Comparison of ENCODE assay signal across 8 cellular contexts in genomic region chr5:149961186-149961685, GRCh38. TPM values are rescaled to one million over a fixed set of nuclear protein-coding genes. Genes with fewer than 3 reads are reported as not detected.
A peak's percentile ranks its signal among the peaks of the same experiment; 100 is the strongest.
DNase-seq lines count a peak whose midpoint lies in the region; ATAC-seq, FAIRE-seq and TF ChIP-seq lines count a peak whose summit lies in the region.

No MANE protein-coding gene starts in this region.

- H3K9me3 ChIP-seq in A673 (ENCODE audit: low read depth, low read length, poor library complexity, severe bottlenecking) (no peaks in the 10 kb centered on the region), aorta (ENCODE audit: control insufficient read depth, low read length) (no peaks in the 10 kb centered on the region)

- FAIRE-seq in HTR-8/SVneo (lab: Jason Lieb, UNC), result no peak

- H3K4ac ChIP-seq in mesendoderm (ENCODE audit: low read depth, low read length), result no peak overlapping the region

- TF ChIP-seq CTCF in A673 (conservative IDR thresholded peaks at IDR 0.05; ENCODE audit: low read depth, low read length) (no peak), HFF-Myc (IDR thresholded peaks at IDR 0.05; ENCODE audit: low read depth, low read length, missing control alignments) (no peak), brain (conservative IDR thresholded peaks at IDR 0.05) (no peak)

- peak overlapping the region; percentile 68 for H3K4me2 ChIP-seq in mesendoderm (ENCODE audit: low read length)

- H3K4me3 ChIP-seq in A673 (ENCODE audit: low read depth, low read length, poor library complexity, severe bottlenecking) (peak overlapping the region; percentile 85), HFF-Myc (replicated peaks; ENCODE audit: low read depth, low read length) (peak overlapping the region; percentile 62), mesendoderm (ENCODE audit: low read length) (peak overlapping the region; percentile 77), aorta (ENCODE audit: low read length in 2 of 2) (peak overlapping the region; percentile 45 to 91)

- no peak overlapping the region for H2AK5ac ChIP-seq in mesendoderm (ENCODE audit: low read length)

- DNase-seq in A673 (ENCODE audit: low spot score) (peak; percentile 17), HFF-Myc (ENCODE audit: extremely low read depth, low read depth) (no peak), mesendoderm (no peak), aorta (no peak), AG08395 (ENCODE audit: low spot score) (no peak), HTR-8/SVneo (ENCODE audit: insufficient read length, low spot score) (no peak)

- H4K8ac ChIP-seq in mesendoderm (ENCODE audit: low read depth, low read length), result no peak overlapping the region

- H3K79me1 ChIP-seq in mesendoderm (ENCODE audit: low read length), result no peaks in the 10 kb centered on the region

- peak overlapping the region; percentile 78 to 88 (median 81) for H3K27ac Mint-ChIP-seq in brain

- H3K36me3 ChIP-seq in A673 (ENCODE audit: insufficient read depth, low read length, poor library complexity, severe bottlenecking) (peaks cover 11% of the 10 kb centered on the region), mesendoderm (ENCODE audit: control insufficient read depth, insufficient read depth, low read length) (no peaks in the 10 kb centered on the region), aorta (ENCODE audit: control insufficient read depth in 1 of 2, insufficient read depth in 2 of 2, low read length in 1 of 2) (no peaks in the 10 kb centered on the region)

- peak overlapping the region; percentile 66 for H3K23ac ChIP-seq in mesendoderm (ENCODE audit: low read length)

- no peak overlapping the region for H2BK15ac ChIP-seq in mesendoderm (replicated peaks; ENCODE audit: low read depth)

- intact Hi-C loops in A673 (cut with micrococcal nuclease; ENCODE audit: unreplicated experiment), result loop anchor here (2.0 kb wide), 1 partner anchor 24 kb away; no protein-coding TSS in a partner anchor
- intact Hi-C loops in aorta (cut with DNase I), result loop anchor here (2.0 to 10.0 kb wide), 4 partner anchors 44 to 786 kb away; no protein-coding TSS in a partner anchor

- H3K4me1 ChIP-seq in A673 (ENCODE audit: insufficient read depth, low read length, poor library complexity, severe bottlenecking) (peaks cover 35% of the 10 kb centered on the region), mesendoderm (ENCODE audit: control insufficient read depth, low read depth, low read length) (peaks cover 8% of the 10 kb centered on the region), aorta (ENCODE audit: control insufficient read depth in 1 of 2, insufficient read depth in 2 of 2, low read length in 2 of 2) (no peaks in the 10 kb centered on the region)

- peak overlapping the region; percentile 77 for H3K9ac ChIP-seq in mesendoderm (ENCODE audit: low read length)

- no peak overlapping the region for H2BK120ac ChIP-seq in mesendoderm (ENCODE audit: low read depth, low read length)

- ATAC-seq in aorta (ENCODE audit: low FRiP score), result no peak
- ATAC-seq in HG02870 (IDR thresholded peaks at IDR 0.05; ENCODE audit: unreplicated experiment), result no peak

- H4K5ac ChIP-seq in mesendoderm (ENCODE audit: low read length), result no peak overlapping the region

- H3K9me3 Mint-ChIP-seq in brain, result no peaks in the 10 kb centered on the region

- H2BK5ac ChIP-seq in mesendoderm (ENCODE audit: low read length), result no peak overlapping the region

- peaks cover 12% of the 10 kb centered on the region for H3K27me3 Mint-ChIP-seq in brain

- WGBS in mesendoderm (ENCODE audit: extremely low coverage, insufficient coverage, low lambda C conversion rate), result no CpG with 5 or more reads among the region's 23 CpGs
- WGBS in aorta, 2 donors, result 9 to 10% methylated on average over 23 of the region's 23 CpGs

- peak overlapping the region; percentile 92 for H3K27ac ChIP-seq in A673 (ENCODE audit: low read depth, low read length, poor library complexity, severe bottlenecking)
- H3K27ac ChIP-seq in mesendoderm (ENCODE audit: low read depth, low read length), result no peak overlapping the region
- H3K27ac ChIP-seq in aorta (ENCODE audit: low read depth in 1 of 2, low read length in 2 of 2), result peak overlapping the region in 1 of 2 donors; percentile 75

- H3K79me2 ChIP-seq in mesendoderm (ENCODE audit: control insufficient read depth, insufficient read depth, low read length), result no peaks in the 10 kb centered on the region

- BruUV-seq in A673 (replicated peaks; lab: Mats Ljungman, UMichigan), result TSS peak; percentile 51

- no peaks in the 10 kb centered on the region for H3K27me3 ChIP-seq in A673 (replicated peaks; ENCODE audit: insufficient read depth, low read depth, low read length, poor library complexity)
- H3K27me3 ChIP-seq in mesendoderm (ENCODE audit: insufficient read depth, low read length, poor library complexity), result no peaks in the 10 kb centered on the region
- no peaks in the 10 kb centered on the region for H3K27me3 ChIP-seq in aorta (ENCODE audit: control insufficient read depth in 1 of 2, insufficient read depth in 2 of 2, low read length in 1 of 2)

- POLR2A ChIA-PET in A673 (lab: Charles Lee; ENCODE audit: low non-redundant PET), result no interaction called here

- H3K36me3 Mint-ChIP-seq in brain, result peaks cover 4% of the 10 kb centered on the region

- H3K4me1 Mint-ChIP-seq in brain, result peaks cover 34% of the 10 kb centered on the region

- CTCF ChIA-PET in A673 (lab: Charles Lee), result interaction anchor here (0.6 to 2.3 kb wide), 5 partner anchors 9 to 124 kb away, joined by 3 to 17 read pairs (median 9); no protein-coding TSS in a partner anchor

- peak overlapping the region; percentile 90 for H3K56ac ChIP-seq in mesendoderm (ENCODE audit: low read length)

- peak overlapping the region; percentile 92 to 98 (median 95) for H3K4me3 Mint-ChIP-seq in brain

- no peak overlapping the region for H3K18ac ChIP-seq in mesendoderm (ENCODE audit: low read length)

RNA-seq across cellular contexts. Expression of gene SLC26A2, which starts 0.7 kb away (rescaled TPM):
- total RNA-seq in A673 (2021) (83.0 and 96.6 TPM in 2 replicates), aorta (10 to 100 TPM; 14.0 to 16.1 TPM)
- polyA plus RNA-seq in brain (ENCODE audit: insufficient read depth, low read depth, low replicate concordance) (13.1 TPM), aorta (1 to 10 TPM; 2.8 to 3.3 TPM)
- 5.2 TPM for polyA plus RNA-seq in mesendoderm (2013, experiment 1 of 2)
- 5.2 TPM for polyA plus RNA-seq in mesendoderm (2013, experiment 2 of 2)

RNA-seq across cellular contexts. Expression of gene PDE6A, which starts 16.6 kb away (rescaled TPM):
- 0.39 and 0.49 TPM in 2 replicates for total RNA-seq in A673 (2021)
- 1.5 TPM for polyA plus RNA-seq in brain (ENCODE audit: insufficient read depth, low read depth, low replicate concordance)
- polyA plus RNA-seq in mesendoderm (2013, experiment 1 of 2), result under 0.01 TPM
- not detected for polyA plus RNA-seq in mesendoderm (2013, experiment 2 of 2)
- total RNA-seq in aorta, result not detected
- under 1 TPM in 1 of 2 donors, not detected in 1; 0.13 TPM for polyA plus RNA-seq in aorta

RNA-seq across cellular contexts. Expression of gene TIGD6, which starts 39.2 kb away (rescaled TPM):
- total RNA-seq in A673 (2021), result 7.3 and 7.5 TPM in 2 replicates
- 5.6 TPM for polyA plus RNA-seq in brain (ENCODE audit: insufficient read depth, low read depth, low replicate concordance)
- 2.3 TPM for polyA plus RNA-seq in mesendoderm (2013, experiment 1 of 2)
- 2.1 TPM for polyA plus RNA-seq in mesendoderm (2013, experiment 2 of 2)
- total RNA-seq in aorta, result 1 to 10 TPM; 3.8 to 4.2 TPM
- polyA plus RNA-seq in aorta, result 1 to 10 TPM; 2.1 to 3.7 TPM

RNA-seq across cellular contexts. Expression of gene HMGXB3, which starts 39.3 kb away (rescaled TPM):
- total RNA-seq in A673 (2021) (52.6 and 55.6 TPM in 2 replicates), aorta (10 to 100 TPM; 27.6 to 31.0 TPM)
- polyA plus RNA-seq in brain (ENCODE audit: insufficient read depth, low read depth, low replicate concordance) (20.7 TPM), aorta (10 to 100 TPM in 1 of 2 donors, 1 to 10 TPM in 1; 2.3 to 16.3 TPM)
- polyA plus RNA-seq in mesendoderm (2013, experiment 1 of 2), result 14.9 TPM
- 14.5 TPM for polyA plus RNA-seq in mesendoderm (2013, experiment 2 of 2)
